1 cellular context compared by ENCODE assay signal in the genomic region with DNA sequence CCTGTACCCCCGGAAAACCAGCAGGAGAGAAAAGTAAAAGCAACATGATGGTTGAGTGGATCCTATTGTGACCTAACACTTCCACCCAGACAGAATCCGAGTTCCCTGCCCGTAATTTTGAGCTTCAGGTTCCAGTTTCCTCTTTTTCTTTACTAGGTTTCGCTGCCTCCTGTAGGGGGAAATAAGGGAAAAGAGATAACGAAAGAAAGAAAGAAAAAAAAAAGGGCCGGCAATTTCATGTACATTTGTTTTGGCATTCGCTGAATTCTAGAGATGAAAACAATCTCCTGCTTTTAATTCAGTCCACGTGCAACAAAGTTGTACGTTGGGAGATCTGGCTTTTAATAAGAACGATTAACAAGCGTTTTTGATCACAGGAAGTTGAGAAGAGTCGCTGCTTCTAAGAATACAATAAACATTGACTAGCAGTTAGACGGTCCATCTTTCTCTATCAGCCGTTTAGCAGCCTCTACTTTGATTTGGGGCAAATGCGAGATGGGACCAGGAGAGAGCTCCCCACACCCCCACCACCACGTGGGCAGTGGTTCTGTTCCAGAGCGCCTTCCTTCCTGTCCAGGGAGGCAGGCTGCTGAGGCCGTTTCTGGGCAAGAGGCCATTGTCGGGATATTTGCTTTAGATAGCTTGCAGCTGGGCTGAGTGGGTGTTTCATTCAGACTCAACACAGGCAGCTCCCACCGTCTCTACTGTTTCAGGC.
TF ChIP-seq lines count a peak whose summit lies in the region.

No MANE protein-coding gene starts in this region.

TF ChIP-seq in K562, 482 proteins besides CTCF, POLR2A, EP300 and RAD21 (continued from another document and continues in another):
- TF ChIP-seq, protein P1, sequence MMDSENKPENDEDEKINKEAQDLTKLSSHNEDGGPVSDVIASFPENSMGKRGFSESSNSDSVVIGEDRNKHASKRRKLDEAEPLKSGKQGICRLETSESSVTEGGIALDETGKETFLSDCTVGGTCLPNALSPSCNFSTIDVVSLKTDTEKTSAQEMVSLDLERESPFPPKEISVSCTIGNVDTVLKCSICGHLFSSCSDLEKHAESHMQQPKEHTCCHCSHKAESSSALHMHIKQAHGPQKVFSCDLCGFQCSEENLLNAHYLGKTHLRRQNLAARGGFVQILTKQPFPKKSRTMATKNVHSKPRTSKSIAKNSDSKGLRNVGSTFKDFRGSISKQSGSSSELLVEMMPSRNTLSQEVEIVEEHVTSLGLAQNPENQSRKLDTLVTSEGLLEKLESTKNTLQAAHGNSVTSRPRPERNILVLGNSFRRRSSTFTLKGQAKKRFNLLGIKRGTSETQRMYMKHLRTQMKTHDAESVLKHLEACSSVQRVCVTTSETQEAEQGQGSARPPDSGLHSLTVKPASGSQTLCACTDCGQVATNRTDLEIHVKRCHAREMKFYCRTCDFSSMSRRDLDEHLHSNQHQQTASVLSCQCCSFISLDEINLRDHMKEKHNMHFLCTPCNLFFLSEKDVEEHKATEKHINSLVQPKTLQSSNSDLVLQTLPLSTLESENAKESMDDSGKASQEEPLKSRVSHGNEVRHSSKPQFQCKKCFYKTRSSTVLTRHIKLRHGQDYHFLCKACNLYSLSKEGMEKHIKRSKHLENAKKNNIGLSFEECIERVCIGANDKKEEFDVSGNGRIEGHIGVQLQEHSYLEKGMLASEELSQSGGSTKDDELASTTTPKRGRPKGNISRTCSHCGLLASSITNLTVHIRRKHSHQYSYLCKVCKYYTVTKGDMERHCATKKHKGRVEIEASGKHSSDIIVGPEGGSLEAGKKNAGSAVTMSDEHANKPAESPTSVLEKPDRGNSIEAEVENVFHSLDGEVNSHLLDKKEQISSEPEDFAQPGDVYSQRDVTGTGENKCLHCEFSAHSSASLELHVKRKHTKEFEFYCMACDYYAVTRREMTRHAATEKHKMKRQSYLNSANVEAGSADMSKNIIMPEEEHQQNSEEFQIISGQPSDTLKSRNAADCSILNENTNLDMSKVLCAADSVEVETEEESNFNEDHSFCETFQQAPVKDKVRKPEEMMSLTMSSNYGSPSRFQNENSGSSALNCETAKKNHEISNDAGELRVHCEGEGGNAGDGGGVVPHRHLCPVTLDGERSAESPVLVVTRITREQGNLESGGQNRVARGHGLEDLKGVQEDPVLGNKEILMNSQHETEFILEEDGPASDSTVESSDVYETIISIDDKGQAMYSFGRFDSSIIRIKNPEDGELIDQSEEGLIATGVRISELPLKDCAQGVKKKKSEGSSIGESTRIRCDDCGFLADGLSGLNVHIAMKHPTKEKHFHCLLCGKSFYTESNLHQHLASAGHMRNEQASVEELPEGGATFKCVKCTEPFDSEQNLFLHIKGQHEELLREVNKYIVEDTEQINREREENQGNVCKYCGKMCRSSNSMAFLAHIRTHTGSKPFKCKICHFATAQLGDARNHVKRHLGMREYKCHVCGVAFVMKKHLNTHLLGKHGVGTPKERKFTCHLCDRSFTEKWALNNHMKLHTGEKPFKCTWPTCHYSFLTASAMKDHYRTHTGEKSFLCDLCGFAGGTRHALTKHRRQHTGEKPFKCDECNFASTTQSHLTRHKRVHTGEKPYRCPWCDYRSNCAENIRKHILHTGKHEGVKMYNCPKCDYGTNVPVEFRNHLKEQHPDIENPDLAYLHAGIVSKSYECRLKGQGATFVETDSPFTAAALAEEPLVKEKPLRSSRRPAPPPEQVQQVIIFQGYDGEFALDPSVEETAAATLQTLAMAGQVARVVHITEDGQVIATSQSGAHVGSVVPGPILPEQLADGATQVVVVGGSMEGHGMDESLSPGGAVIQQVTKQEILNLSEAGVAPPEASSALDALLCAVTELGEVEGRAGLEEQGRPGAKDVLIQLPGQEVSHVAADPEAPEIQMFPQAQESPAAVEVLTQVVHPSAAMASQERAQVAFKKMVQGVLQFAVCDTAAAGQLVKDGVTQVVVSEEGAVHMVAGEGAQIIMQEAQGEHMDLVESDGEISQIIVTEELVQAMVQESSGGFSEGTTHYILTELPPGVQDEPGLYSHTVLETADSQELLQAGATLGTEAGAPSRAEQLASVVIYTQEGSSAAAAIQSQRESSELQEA (IDR thresholded peaks at IDR 0.05; ENCODE audit: low read depth), result no peak
- 0 out of 2 replicates have a peak, but pooled peaks have one; percentile 25 for TF ChIP-seq MBD2 (IDR thresholded peaks at IDR 0.05; ENCODE audit: borderline replicate concordance, low read depth)
- TF ChIP-seq, protein P2, sequence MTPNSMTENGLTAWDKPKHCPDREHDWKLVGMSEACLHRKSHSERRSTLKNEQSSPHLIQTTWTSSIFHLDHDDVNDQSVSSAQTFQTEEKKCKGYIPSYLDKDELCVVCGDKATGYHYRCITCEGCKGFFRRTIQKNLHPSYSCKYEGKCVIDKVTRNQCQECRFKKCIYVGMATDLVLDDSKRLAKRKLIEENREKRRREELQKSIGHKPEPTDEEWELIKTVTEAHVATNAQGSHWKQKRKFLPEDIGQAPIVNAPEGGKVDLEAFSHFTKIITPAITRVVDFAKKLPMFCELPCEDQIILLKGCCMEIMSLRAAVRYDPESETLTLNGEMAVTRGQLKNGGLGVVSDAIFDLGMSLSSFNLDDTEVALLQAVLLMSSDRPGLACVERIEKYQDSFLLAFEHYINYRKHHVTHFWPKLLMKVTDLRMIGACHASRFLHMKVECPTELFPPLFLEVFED (CRISPR knock-in tag; conservative IDR thresholded peaks at IDR 0.05), result no peak
- no peak for TF ChIP-seq PTRF (tag; IDR thresholded peaks at IDR 0.05)
- TF ChIP-seq ZNF212 (CRISPR knock-in tag; IDR thresholded peaks at IDR 0.05), result no peak
- TF ChIP-seq ZNF778 (CRISPR knock-in tag; IDR thresholded peaks at IDR 0.05), result no peak
- 0 out of 4 replicates have a peak, but pooled peaks of 1 of the 2 experiments have one; percentile 13 for TF ChIP-seq NRF1 (conservative IDR thresholded peaks at IDR 0.05 in 1 of 2, IDR thresholded peaks at IDR 0.05 in 1 of 2)
- TF ChIP-seq, protein P3, sequence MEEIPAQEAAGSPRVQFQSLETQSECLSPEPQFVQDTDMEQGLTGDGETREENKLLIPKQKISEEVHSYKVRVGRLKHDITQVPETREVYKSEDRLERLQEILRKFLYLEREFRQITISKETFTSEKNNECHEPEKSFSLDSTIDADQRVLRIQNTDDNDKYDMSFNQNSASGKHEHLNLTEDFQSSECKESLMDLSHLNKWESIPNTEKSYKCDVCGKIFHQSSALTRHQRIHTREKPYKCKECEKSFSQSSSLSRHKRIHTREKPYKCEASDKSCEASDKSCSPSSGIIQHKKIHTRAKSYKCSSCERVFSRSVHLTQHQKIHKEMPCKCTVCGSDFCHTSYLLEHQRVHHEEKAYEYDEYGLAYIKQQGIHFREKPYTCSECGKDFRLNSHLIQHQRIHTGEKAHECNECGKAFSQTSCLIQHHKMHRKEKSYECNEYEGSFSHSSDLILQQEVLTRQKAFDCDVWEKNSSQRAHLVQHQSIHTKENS (CRISPR knock-in tag; IDR thresholded peaks at IDR 0.05), result no peak
- no peak for TF ChIP-seq ZNF232 (CRISPR knock-in tag; IDR thresholded peaks at IDR 0.05)
- TF ChIP-seq, protein P4, sequence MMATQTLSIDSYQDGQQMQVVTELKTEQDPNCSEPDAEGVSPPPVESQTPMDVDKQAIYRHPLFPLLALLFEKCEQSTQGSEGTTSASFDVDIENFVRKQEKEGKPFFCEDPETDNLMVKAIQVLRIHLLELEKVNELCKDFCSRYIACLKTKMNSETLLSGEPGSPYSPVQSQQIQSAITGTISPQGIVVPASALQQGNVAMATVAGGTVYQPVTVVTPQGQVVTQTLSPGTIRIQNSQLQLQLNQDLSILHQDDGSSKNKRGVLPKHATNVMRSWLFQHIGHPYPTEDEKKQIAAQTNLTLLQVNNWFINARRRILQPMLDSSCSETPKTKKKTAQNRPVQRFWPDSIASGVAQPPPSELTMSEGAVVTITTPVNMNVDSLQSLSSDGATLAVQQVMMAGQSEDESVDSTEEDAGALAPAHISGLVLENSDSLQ (IDR thresholded peaks at IDR 0.05), result no peak
- TF ChIP-seq, protein P5, sequence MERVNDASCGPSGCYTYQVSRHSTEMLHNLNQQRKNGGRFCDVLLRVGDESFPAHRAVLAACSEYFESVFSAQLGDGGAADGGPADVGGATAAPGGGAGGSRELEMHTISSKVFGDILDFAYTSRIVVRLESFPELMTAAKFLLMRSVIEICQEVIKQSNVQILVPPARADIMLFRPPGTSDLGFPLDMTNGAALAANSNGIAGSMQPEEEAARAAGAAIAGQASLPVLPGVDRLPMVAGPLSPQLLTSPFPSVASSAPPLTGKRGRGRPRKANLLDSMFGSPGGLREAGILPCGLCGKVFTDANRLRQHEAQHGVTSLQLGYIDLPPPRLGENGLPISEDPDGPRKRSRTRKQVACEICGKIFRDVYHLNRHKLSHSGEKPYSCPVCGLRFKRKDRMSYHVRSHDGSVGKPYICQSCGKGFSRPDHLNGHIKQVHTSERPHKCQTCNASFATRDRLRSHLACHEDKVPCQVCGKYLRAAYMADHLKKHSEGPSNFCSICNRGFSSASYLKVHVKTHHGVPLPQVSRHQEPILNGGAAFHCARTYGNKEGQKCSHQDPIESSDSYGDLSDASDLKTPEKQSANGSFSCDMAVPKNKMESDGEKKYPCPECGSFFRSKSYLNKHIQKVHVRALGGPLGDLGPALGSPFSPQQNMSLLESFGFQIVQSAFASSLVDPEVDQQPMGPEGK (CRISPR knock-in tag; IDR thresholded peaks at IDR 0.05; ENCODE audit: borderline replicate concordance), result no peak
- TF ChIP-seq ELF2 (CRISPR knock-in tag; IDR thresholded peaks at IDR 0.05), result no peak
- no peak for TF ChIP-seq CCAR2 (IDR thresholded peaks at IDR 0.05; ENCODE audit: low read depth, low read length)
- no peak for TF ChIP-seq U2AF2 (optimal IDR thresholded peaks at IDR 0.05; ENCODE audit: low read depth, low read length)
- 0 out of 2 replicates have a peak, but pooled peaks have one; percentile 3 for TF ChIP-seq MEF2A (IDR thresholded peaks at IDR 0.05; ENCODE audit: control insufficient read depth, low read depth, low read length)
- TF ChIP-seq RBM34 (IDR thresholded peaks at IDR 0.05; ENCODE audit: borderline replicate concordance, insufficient read depth, low read length), result no peak
- no peak for TF ChIP-seq GABPB2 (CRISPR knock-in tag; conservative IDR thresholded peaks at IDR 0.05)
- no peak for TF ChIP-seq DNMT1 (IDR thresholded peaks at IDR 0.05)
- no peak for TF ChIP-seq ILF3 (IDR thresholded peaks at IDR 0.05; ENCODE audit: borderline replicate concordance)
- TF ChIP-seq ZEB2 (IDR thresholded peaks at IDR 0.05), result no peak
- 0 out of 2 replicates have a peak, but pooled peaks have one; percentile 1 for TF ChIP-seq SOX6 (IDR thresholded peaks at IDR 0.05)
- no peak for TF ChIP-seq OTX1 (CRISPR knock-in tag; IDR thresholded peaks at IDR 0.05)
- TF ChIP-seq SRSF1 (IDR thresholded peaks at IDR 0.05; ENCODE audit: low read depth, low read length), result no peak
- no peak for TF ChIP-seq HMG20B (CRISPR knock-in tag; IDR thresholded peaks at IDR 0.05)
- TF ChIP-seq ZNF695 (CRISPR knock-in tag; IDR thresholded peaks at IDR 0.05), result no peak
- TF ChIP-seq SMAD3 (CRISPR knock-in tag; conservative IDR thresholded peaks at IDR 0.05), result no peak
- TF ChIP-seq HIVEP1 (CRISPR knock-in tag; IDR thresholded peaks at IDR 0.05), result no peak
